In genomic region chr6:26043389-26044139, GRCh38 we compare ENCODE assay signal across 1 cellular context.
TF ChIP-seq lines count a peak whose summit lies in the region.

No MANE protein-coding gene starts in this region.

TF ChIP-seq in HepG2, 621 proteins besides CTCF, POLR2A, EP300 and RAD21 (continued from another document and continues in another):
- 0 out of 2 replicates have a peak, but pooled peaks have one; percentile 55 for TF ChIP-seq ERF (CRISPR knock-in tag; IDR thresholded peaks at IDR 0.05)
- no peak for TF ChIP-seq ZNF576 (CRISPR knock-in tag; IDR thresholded peaks at IDR 0.05)
- TF ChIP-seq SNAPC2 (CRISPR knock-in tag; IDR thresholded peaks at IDR 0.05) = no peak
- 0 out of 2 replicates have a peak, but pooled peaks have one; percentile 25 for TF ChIP-seq JUND (CRISPR knock-in tag; IDR thresholded peaks at IDR 0.05)
- TF ChIP-seq NFIB (CRISPR knock-in tag; IDR thresholded peaks at IDR 0.05; ENCODE audit: borderline replicate concordance) = no peak
- TF ChIP-seq PAWR (CRISPR knock-in tag; IDR thresholded peaks at IDR 0.05; ENCODE audit: borderline replicate concordance) = no peak
- TF ChIP-seq ZNF234 (CRISPR knock-in tag; conservative IDR thresholded peaks at IDR 0.05) = no peak
- no peak for TF ChIP-seq ZNF879 (CRISPR knock-in tag; IDR thresholded peaks at IDR 0.05)
- TF ChIP-seq E2F1 (CRISPR knock-in tag; IDR thresholded peaks at IDR 0.05) = no peak
- TF ChIP-seq HDAC1 (CRISPR knock-in tag; IDR thresholded peaks at IDR 0.05) = peak; percentile 87
- no peak for TF ChIP-seq ZNF513 (CRISPR knock-in tag; conservative IDR thresholded peaks at IDR 0.05)
- TF ChIP-seq ZNF317 (CRISPR knock-in tag; IDR thresholded peaks at IDR 0.05) = no peak
- no peak for TF ChIP-seq ZNF354B (CRISPR knock-in tag; IDR thresholded peaks at IDR 0.05)
- no peak for TF ChIP-seq ZNF597 (CRISPR knock-in tag; IDR thresholded peaks at IDR 0.05)
- TF ChIP-seq ATRX (CRISPR knock-in tag; IDR thresholded peaks at IDR 0.05; ENCODE audit: borderline replicate concordance) = no peak
- no peak for TF ChIP-seq SPEN (CRISPR knock-in tag; IDR thresholded peaks at IDR 0.05; ENCODE audit: low read depth)
- TF ChIP-seq REXO4 (CRISPR knock-in tag; IDR thresholded peaks at IDR 0.05; ENCODE audit: borderline replicate concordance) = no peak
- TF ChIP-seq ZNF784 (CRISPR knock-in tag; IDR thresholded peaks at IDR 0.05; ENCODE audit: borderline replicate concordance) = no peak
- no peak for TF ChIP-seq FOXA3 (CRISPR knock-in tag; IDR thresholded peaks at IDR 0.05)
- peak; percentile 91 for TF ChIP-seq HOXA3 (CRISPR knock-in tag; IDR thresholded peaks at IDR 0.05)
- TF ChIP-seq KLF13 (CRISPR knock-in tag; IDR thresholded peaks at IDR 0.05) = no peak
- no peak for TF ChIP-seq ZNF703 (CRISPR knock-in tag; IDR thresholded peaks at IDR 0.05; ENCODE audit: borderline replicate concordance)
- TF ChIP-seq BHLHE40 (IDR thresholded peaks at IDR 0.05; ENCODE audit: low read length) = no peak
- no peak; the same call in 1 of the 2 replicates for TF ChIP-seq KLF9 (CRISPR knock-in tag; IDR thresholded peaks at IDR 0.05; ENCODE audit: low read depth)
- TF ChIP-seq ZNF34 (CRISPR knock-in tag; IDR thresholded peaks at IDR 0.05; ENCODE audit: borderline replicate concordance) = no peak; the same call in 1 of the 2 replicates
- no peak for TF ChIP-seq PCBP1 (IDR thresholded peaks at IDR 0.05; ENCODE audit: borderline replicate concordance, low read depth, low read length)
- TF ChIP-seq PHF21A (CRISPR knock-in tag; IDR thresholded peaks at IDR 0.05) = peak; percentile 8; the same call in 1 of the 2 replicates
- TF ChIP-seq KDM1A (CRISPR knock-in tag; IDR thresholded peaks at IDR 0.05) = no peak
- TF ChIP-seq RERE (CRISPR knock-in tag; IDR thresholded peaks at IDR 0.05; ENCODE audit: low read depth) = no peak
- no peak for TF ChIP-seq KDM6A (CRISPR knock-in tag; IDR thresholded peaks at IDR 0.05; ENCODE audit: low read depth)
- TF ChIP-seq ZNF572 (CRISPR knock-in tag; IDR thresholded peaks at IDR 0.05) = no peak
- peak; percentile 94 for TF ChIP-seq NFYC (CRISPR knock-in tag; IDR thresholded peaks at IDR 0.05)
- TF ChIP-seq THAP11 (CRISPR knock-in tag; IDR thresholded peaks at IDR 0.05) = peak; percentile 33
- TF ChIP-seq ZNF883 (CRISPR knock-in tag; IDR thresholded peaks at IDR 0.05; ENCODE audit: not compliant biosample characterization) = no peak
- TF ChIP-seq REST (IDR thresholded peaks at IDR 0.05; ENCODE audit: borderline replicate concordance in 1 of 2, low read depth in 1 of 2, low read length in 2 of 2) = peak in 1 of 2 experiments; percentile 30; a peak in 1 of 4 replicates
- no peak for TF ChIP-seq ZNF800 (CRISPR knock-in tag; IDR thresholded peaks at IDR 0.05)
- 0 out of 2 replicates have a peak, but pooled peaks have one; percentile 20 for TF ChIP-seq SMAD3 (CRISPR knock-in tag; IDR thresholded peaks at IDR 0.05)
- no peak; the same call in 1 of the 2 replicates for TF ChIP-seq PRDM10 (CRISPR knock-in tag; IDR thresholded peaks at IDR 0.05; ENCODE audit: low read depth)
- no peak for TF ChIP-seq BORCS8-MEF2B (CRISPR knock-in tag; IDR thresholded peaks at IDR 0.05)
- TF ChIP-seq SMAD1 (CRISPR knock-in tag; IDR thresholded peaks at IDR 0.05; ENCODE audit: borderline replicate concordance, low read depth) = no peak
- no peak for TF ChIP-seq ZBTB14 (CRISPR knock-in tag; IDR thresholded peaks at IDR 0.05)
